Comparison of ENCODE assay signal across 29 cellular contexts in the genomic region with DNA sequence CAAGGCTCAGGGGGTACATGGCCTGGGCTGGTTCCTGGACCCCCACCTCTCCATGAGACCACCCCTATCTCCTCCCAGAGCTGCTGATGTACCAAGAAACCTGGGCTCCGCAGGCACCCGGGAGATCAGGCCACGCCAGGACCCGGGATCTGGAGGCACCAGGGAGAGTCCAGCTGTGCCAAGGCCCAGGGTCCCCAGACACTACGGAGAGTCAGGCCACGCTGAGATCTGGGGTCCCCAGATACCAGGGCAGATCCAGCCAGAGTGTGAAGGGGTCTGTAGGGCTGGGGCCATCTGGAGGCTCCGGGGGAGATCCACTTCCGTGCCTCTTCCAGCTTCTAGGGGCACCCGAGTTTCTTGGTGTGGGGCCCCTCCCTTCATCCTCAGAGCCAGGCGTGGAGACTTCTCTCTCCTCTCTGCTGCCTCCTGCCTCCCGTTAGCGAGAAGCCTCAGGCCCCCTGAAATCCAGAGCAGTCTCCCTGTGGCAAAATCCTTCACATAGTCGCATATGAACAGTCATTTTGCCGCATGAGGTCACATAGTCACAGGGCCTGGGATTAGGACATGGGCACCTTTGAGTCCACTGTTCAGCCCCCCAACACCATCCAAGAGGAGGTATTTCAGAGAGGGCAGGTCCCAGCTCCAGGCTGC. TPM values are rescaled to one million over a fixed set of nuclear protein-coding genes. Genes with fewer than 3 reads are reported as not detected.
"Had no signal": no experiment of that assay in that cellular context is flagged by ENCODE, and none has a peak within 500 bp of the region (broad histone marks: within the 10 kb centered on the region; RNA-seq: fewer than 3 reads in every experiment).

No MANE protein-coding gene starts in this region.

- H3K4me1 Mint-ChIP-seq: activated naive CD8-positive, alpha-beta T cell treated with anti-CD3 and anti-CD28 coated beads for 36 hours; naive thymus-derived CD4-positive, alpha-beta T cell had no signal

- H3K36me3 Mint-ChIP-seq: activated naive CD8-positive, alpha-beta T cell treated with anti-CD3 and anti-CD28 coated beads for 36 hours; naive thymus-derived CD4-positive, alpha-beta T cell had no signal

- H3K4me1 ChIP-seq: prostate gland had no signal

- ATAC-seq: body of pancreas; gastroesophageal sphincter; left cardiac atrium; naive thymus-derived CD4-positive, alpha-beta T cell; pancreas had no signal

- H3K27me3 Mint-ChIP-seq: stimulated activated naive CD8-positive, alpha-beta T cell treated with anti-CD3 and anti-CD28 coated beads, Interleukin-15, Interleukin-2, amounts not matched to agents 100 ng/mL and 50 ng/mL, for 24 hours had no signal

- H3K27ac ChIP-seq: adrenal gland, body of pancreas, coronary artery, dorsolateral prefrontal cortex, gastroesophageal sphincter, hepatocyte, pancreas, prostate gland, thoracic aorta had no signal

- H3K36me3 ChIP-seq: adrenal gland, pancreas, prostate gland, thoracic aorta had no signal

- H3K4me3 ChIP-seq: adrenal gland, body of pancreas, coronary artery, dorsolateral prefrontal cortex, gastroesophageal sphincter, hepatocyte, pancreas, prostate gland, thoracic aorta had no signal

- H3K9me3 ChIP-seq: adrenal gland, body of pancreas, gastroesophageal sphincter, pancreas, prostate gland, thoracic aorta had no signal

- H3K27me3 ChIP-seq: adrenal gland, body of pancreas, dorsolateral prefrontal cortex, gastroesophageal sphincter, pancreas had no signal

- H3K9me3 Mint-ChIP-seq: activated naive CD4-positive, alpha-beta T cell treated with anti-CD3 and anti-CD28 coated beads for 36 hours; activated naive CD8-positive, alpha-beta T cell treated with anti-CD3 and anti-CD28 coated beads for 36 hours; activated T-helper 1 cell treated with anti-CD3 and anti-CD28 coated beads, Interleukin-12 subunit alpha, Interleukin-12 subunit beta, Interleukin-2, Interleukin-4 antibody, amounts not matched to agents 30 ng/mL and 10 ng/mL and 1 ng/mL, durations not matched to agents 14 hours and 24 hours and 36 hours; naive thymus-derived CD4-positive, alpha-beta T cell; stimulated activated naive CD8-positive, alpha-beta T cell treated with anti-CD3 and anti-CD28 coated beads, Interleukin-15, Interleukin-2, amounts not matched to agents 100 ng/mL and 50 ng/mL, for 24 hours; T-helper 2 cell treated with Interferon-gamma antibody and Interleukin-4, amounts not matched to agents 5 μg/mL and 100 μg/mL, for 36 hours had no signal

- DNase-seq: activated CD4-positive, alpha-beta T cell treated with anti-CD3 and anti-CD28 coated beads for 4 hours; activated CD4-positive, alpha-beta T cell treated with anti-CD3 and anti-CD28 coated beads, Interleukin-2, amount 50 U/mL, for 48 hours; activated CD8-positive, alpha-beta memory T cell treated with anti-CD3 and anti-CD28 coated beads for 24 hours; activated effector memory CD4-positive, alpha-beta T cell treated with anti-CD3 and anti-CD28 coated beads, Interleukin-2, amount 50 U/mL, for 16 hours; activated naive CD4-positive, alpha-beta T cell treated with anti-CD3 and anti-CD28 coated beads for 36 hours; activated naive CD8-positive, alpha-beta T cell treated with anti-CD3 and anti-CD28 coated beads for 36 hours; activated T-cell treated with anti-CD3 and anti-CD28 coated beads, Interleukin-2, amount 50 U/mL, for 1 hour; adrenal gland; body of pancreas; dorsolateral prefrontal cortex; effector memory CD4-positive, alpha-beta T cell; erythroblast; left cardiac atrium; midbrain; naive thymus-derived CD4-positive, alpha-beta T cell; nucleus accumbens; stimulated activated CD4-positive, alpha-beta T cell treated with anti-CD3 and anti-CD28 coated beads, Interleukin-15, amount 100 ng/mL, for 24 hours; T-helper 1 cell; trophoblast cell had no signal

- H3K4me3 Mint-ChIP-seq: activated naive CD4-positive, alpha-beta T cell treated with anti-CD3 and anti-CD28 coated beads for 36 hours; activated naive CD8-positive, alpha-beta T cell treated with anti-CD3 and anti-CD28 coated beads for 36 hours; activated T-helper 1 cell treated with anti-CD3 and anti-CD28 coated beads, Interleukin-12 subunit alpha, Interleukin-12 subunit beta, Interleukin-2, Interleukin-4 antibody, amounts not matched to agents 30 ng/mL and 10 ng/mL and 1 ng/mL, durations not matched to agents 14 hours and 24 hours and 36 hours; naive thymus-derived CD4-positive, alpha-beta T cell; stimulated activated naive CD8-positive, alpha-beta T cell treated with anti-CD3 and anti-CD28 coated beads, Interleukin-15, Interleukin-2, amounts not matched to agents 100 ng/mL and 50 ng/mL, for 24 hours; T-helper 2 cell treated with Interferon-gamma antibody and Interleukin-4, amounts not matched to agents 5 μg/mL and 100 μg/mL, for 36 hours had no signal

- H3K27ac Mint-ChIP-seq: activated naive CD4-positive, alpha-beta T cell treated with anti-CD3 and anti-CD28 coated beads for 36 hours; activated naive CD8-positive, alpha-beta T cell treated with anti-CD3 and anti-CD28 coated beads for 36 hours; activated T-helper 1 cell treated with anti-CD3 and anti-CD28 coated beads, Interleukin-12 subunit alpha, Interleukin-12 subunit beta, Interleukin-2, Interleukin-4 antibody, amounts not matched to agents 30 ng/mL and 10 ng/mL and 1 ng/mL, durations not matched to agents 14 hours and 24 hours and 36 hours; naive thymus-derived CD4-positive, alpha-beta T cell; stimulated activated naive CD8-positive, alpha-beta T cell treated with anti-CD3 and anti-CD28 coated beads, Interleukin-15, Interleukin-2, amounts not matched to agents 100 ng/mL and 50 ng/mL, for 24 hours; T-helper 2 cell treated with Interferon-gamma antibody and Interleukin-4, amounts not matched to agents 5 μg/mL and 100 μg/mL, for 36 hours had no signal

RNA-seq across cellular contexts. Expression of a gene that starts 50.2 kb away (rescaled TPM):
- polyA plus RNA-seq: neural cell had no signal
